Comparison of ENCODE assay signal across 8 cellular contexts in genomic region chr12:6765634-6766581, GRCh38. TPM values are rescaled to one million over a fixed set of nuclear protein-coding genes. Genes with fewer than 3 reads are reported as not detected.
A peak's percentile ranks its signal among the peaks of the same experiment; 100 is the strongest.
DNase-seq lines count a peak whose midpoint lies in the region; FAIRE-seq and TF ChIP-seq lines count a peak whose summit lies in the region.

A gene with protein sequence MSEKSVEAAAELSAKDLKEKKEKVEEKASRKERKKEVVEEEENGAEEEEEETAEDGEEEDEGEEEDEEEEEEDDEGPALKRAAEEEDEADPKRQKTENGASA (plus strand): TSS chr12:6766363. CDS start chr12:6766706, 343 bp downstream.

- no peak for TF ChIP-seq CTCF in bronchial epithelial cell (IDR thresholded peaks at IDR 0.05; ENCODE audit: insufficient read depth, low read length, severe bottlenecking)

- no peaks in the 10 kb centered on the region for H3K36me3 ChIP-seq in CD8-positive, alpha-beta memory T cell (ENCODE audit: insufficient read depth, low read length)
- peaks cover 16% of the 10 kb centered on the region for H3K36me3 ChIP-seq in HUES64 (ENCODE audit: insufficient read depth, low read length)
- H3K36me3 ChIP-seq in bronchial epithelial cell (ENCODE audit: control insufficient read depth, insufficient read depth, low read length) = peaks cover 7% of the 10 kb centered on the region

- H3K27me3 Mint-ChIP-seq in CD8-positive, alpha-beta memory T cell = peaks cover 23 to 27% of the 10 kb centered on the region in 2 donors

- peak; percentile 83 for TF ChIP-seq POLR2A in GM19193 (IDR thresholded peaks at IDR 0.05; ENCODE audit: extremely low read depth, insufficient read depth, insufficient read length)

- H3K9me3 ChIP-seq in CD8-positive, alpha-beta memory T cell (ENCODE audit: low read length) = no peaks in the 10 kb centered on the region
- H3K9me3 ChIP-seq in HUES64 (ENCODE audit: insufficient read depth, low read depth, low read length) = no peaks in the 10 kb centered on the region

- DNase-seq in CD8-positive, alpha-beta memory T cell = peak in 2 of 5 donors; percentile 24 to 54
- DNase-seq in bronchial epithelial cell (ENCODE audit: low read depth) = peak; percentile 85
- peak; percentile 84 for DNase-seq in iPS-NIHi11 (ENCODE audit: low spot score)
- peak; percentile 86 for DNase-seq in skeletal muscle cell (ENCODE audit: low read depth)
- no peak for DNase-seq in midbrain (lab: John Stamatoyannopoulos, UW)

- no peak for FAIRE-seq in bronchial epithelial cell (lab: Jason Lieb, UNC)

- POLR2A ChIA-PET in CD8-positive, alpha-beta memory T cell (lab: Charles Lee) = interaction anchor here (0.6 to 2.5 kb wide), 5 partner anchors 13 to 153 kb away, joined by 3 to 15 read pairs (median 4); partner anchors contain the start of genes CDCA3, COPS7A, MLF2 and SPSB2

- peak within 1 kb of the TSS; percentile 55 for H3K4me3 ChIP-seq in CD8-positive, alpha-beta memory T cell (ENCODE audit: low read length)
- H3K4me3 ChIP-seq in HUES64 (ENCODE audit: low read length) (peak within 1 kb of the TSS; percentile 96), bronchial epithelial cell (ENCODE audit: low read depth, low read length) (peak within 1 kb of the TSS; percentile 73), skeletal muscle cell (ENCODE audit: low read depth, low read length) (peak within 1 kb of the TSS; percentile 93)

- peak within 1 kb of the TSS; percentile 54 for H3K27ac ChIP-seq in CD8-positive, alpha-beta memory T cell (ENCODE audit: low read depth, low read length)
- H3K27ac ChIP-seq in HUES64 (ENCODE audit: low read depth, low read length) = peak within 1 kb of the TSS; percentile 75

- peak within 1 kb of the TSS; percentile 84 to 97 (median 88) for H3K4me3 Mint-ChIP-seq in CD8-positive, alpha-beta memory T cell

- H3K4me1 Mint-ChIP-seq in CD8-positive, alpha-beta memory T cell = peaks cover 34 to 51% (median 42%) of the 10 kb centered on the region in 3 donors

- peaks cover 32% of the 10 kb centered on the region for H3K4me1 ChIP-seq in CD8-positive, alpha-beta memory T cell (ENCODE audit: insufficient read depth, low read length)
- peaks cover 35% of the 10 kb centered on the region for H3K4me1 ChIP-seq in HUES64 (ENCODE audit: insufficient read depth, low read length)

- peak within 1 kb of the TSS; percentile 77 for H3K9ac ChIP-seq in HUES64 (ENCODE audit: low read depth, low read length)

- peaks cover 0 to 2% (median 0%) of the 10 kb centered on the region in 3 donors for H3K36me3 Mint-ChIP-seq in CD8-positive, alpha-beta memory T cell

- CTCF ChIA-PET in CD8-positive, alpha-beta memory T cell (lab: Charles Lee) = interaction anchor here (0.7 to 4.1 kb wide), 18 partner anchors 8 to 321 kb away, joined by 3 to 63 read pairs (median 4); partner anchors contain the start of genes CDCA3, COPS7A, GPR162 and MLF2

- H3K27ac Mint-ChIP-seq in CD8-positive, alpha-beta memory T cell = peak within 1 kb of the TSS; percentile 34 to 87 (median 76)

- 1% methylated on average over 61 of the region's 63 CpGs for WGBS in HUES64

- no peaks in the 10 kb centered on the region for H3K9me3 Mint-ChIP-seq in CD8-positive, alpha-beta memory T cell

- H3K27me3 ChIP-seq in CD8-positive, alpha-beta memory T cell (ENCODE audit: insufficient read depth, low read length, poor library complexity, severe bottlenecking) = no peaks in the 10 kb centered on the region
- H3K27me3 ChIP-seq in HUES64 (ENCODE audit: insufficient read depth, low read length) (no peaks in the 10 kb centered on the region), bronchial epithelial cell (ENCODE audit: control insufficient read depth, insufficient read depth, low read length) (no peaks in the 10 kb centered on the region)

TF ChIP-seq in PFSK-1, 5 proteins besides CTCF, POLR2A, EP300 and RAD21:
- TF ChIP-seq FOXP2 (optimal IDR thresholded peaks at IDR 0.05; ENCODE audit: borderline replicate concordance, extremely low read depth, extremely low read length, insufficient read depth) (no peak), SIN3A (IDR thresholded peaks at IDR 0.05; ENCODE audit: borderline replicate concordance, insufficient read depth, low read length) (peak; percentile 61; the same call in 1 of the 2 replicates), TAF1 (IDR thresholded peaks at IDR 0.05; ENCODE audit: borderline replicate concordance, insufficient read depth, low read length) (0 out of 2 replicates have a peak, but pooled peaks have one; percentile 64), POLR2AphosphoS5 (IDR thresholded peaks at IDR 0.05; ENCODE audit: low read depth, low read length) (peak; percentile 87), REST (IDR thresholded peaks at IDR 0.05; ENCODE audit: insufficient read depth in 1 of 2, low read depth in 2 of 2, low read length in 2 of 2) (no peak)
TF ChIP-seq in PFSK-1: peak in this region for 3.

RNA-seq across cellular contexts. Expression of the gene that starts here (rescaled TPM):
- 10 to 100 TPM; 75.3 to 87.2 TPM for total RNA-seq in CD8-positive, alpha-beta memory T cell
- 10.9 TPM for polyA plus RNA-seq in CD8-positive, alpha-beta memory T cell
- 416 TPM for polyA plus RNA-seq in HUES64 (2013, experiment 1 of 2)
- 634 TPM for polyA plus RNA-seq in HUES64 (2013, experiment 2 of 2)
- polyA plus RNA-seq in PFSK-1 (2012; ENCODE audit: insufficient read length, low read depth) = 359 TPM
- total RNA-seq in bronchial epithelial cell = 17.6 and 35.3 TPM in 2 replicates
